ENCODE assay signal across 20 cellular contexts in the genomic region with DNA sequence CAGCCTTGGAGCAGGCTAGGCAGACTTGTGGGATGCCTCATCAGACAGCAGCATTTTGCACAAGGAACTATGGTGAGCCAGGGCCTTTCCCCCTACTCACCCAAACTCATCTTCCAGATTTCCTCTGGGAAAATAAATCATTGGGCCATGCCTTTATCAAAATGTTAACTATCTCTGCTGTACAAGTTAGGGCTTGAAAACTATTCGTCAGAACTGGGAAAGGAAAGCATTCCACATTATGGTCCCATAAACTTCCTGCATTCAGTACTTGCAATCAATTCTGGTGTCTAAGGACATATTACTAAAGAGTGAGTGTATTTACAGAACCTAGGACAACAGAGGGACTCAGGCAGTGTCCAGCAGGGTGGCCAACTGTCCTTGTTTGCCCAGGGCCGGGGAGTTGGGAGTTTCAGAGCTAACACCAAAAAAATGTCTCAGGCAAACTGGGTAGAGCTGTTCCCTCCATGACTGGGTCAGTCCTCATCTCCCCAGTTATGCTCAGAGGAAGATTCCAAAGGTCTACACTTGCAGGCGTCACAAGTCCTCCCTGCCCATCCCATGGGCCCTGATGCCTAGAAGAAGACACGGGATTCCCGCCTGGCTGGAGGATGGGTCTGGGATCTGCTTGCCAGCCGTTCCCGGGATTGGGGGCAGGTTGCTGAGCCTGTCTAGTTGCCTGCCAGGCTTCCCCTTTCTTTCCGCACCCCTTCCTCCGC.
"Had no signal": no experiment of that assay in that cellular context is flagged by ENCODE, and none has a peak within 500 bp of the region (broad histone marks: within the 10 kb centered on the region; RNA-seq: fewer than 3 reads in every experiment).

No MANE protein-coding gene starts in this region.

- H3K9me3 ChIP-seq: left lung, suprapubic skin, upper lobe of left lung had no signal

- H3K9me3 Mint-ChIP-seq: activated CD4-positive, alpha-beta memory T cell treated with anti-CD3 and anti-CD28 coated beads, Interleukin-2, amount 10 ng/mL, durations not matched to agents 7 days and 5 days; activated T-helper 17 cell treated with anti-CD3 and anti-CD28 coated beads, Interleukin-2, amount 50 U/mL, for 72 hours; stimulated activated naive CD8-positive, alpha-beta T cell treated with anti-CD3 and anti-CD28 coated beads, Interleukin-15, Interleukin-2, amounts not matched to agents 100 ng/mL and 50 ng/mL, for 24 hours; T-cell had no signal

- DNase-seq: activated CD4-positive, alpha-beta memory T cell treated with anti-CD3 and anti-CD28 coated beads, Interleukin-2, amount 10 ng/mL, durations not matched to agents 7 days and 5 days; activated CD4-positive, alpha-beta T cell treated with anti-CD3 and anti-CD28 coated beads for 36 hours; activated CD8-positive, alpha-beta memory T cell treated with anti-CD3 and anti-CD28 coated beads, Interleukin-2, amount 10 ng/mL, durations not matched to agents 7 days and 5 days; activated naive CD4-positive, alpha-beta T cell; activated naive CD8-positive, alpha-beta T cell treated with anti-CD3 and anti-CD28 coated beads for 36 hours; central memory CD4-positive, alpha-beta T cell; effector CD4-positive, alpha-beta T cell; left lung; occipital lobe; stimulated activated CD4-positive, alpha-beta T cell treated with anti-CD3 and anti-CD28 coated beads, Interleukin-15, amount 100 ng/mL, for 24 hours; stimulated activated CD4-positive, alpha-beta T cell treated with anti-CD3 and anti-CD28 coated beads, Interleukin-2, amount 100 ng/mL, for 48 hours; T-cell; upper lobe of left lung had no signal

- H3K36me3 ChIP-seq: left lung, suprapubic skin, upper lobe of left lung had no signal

- H3K27ac Mint-ChIP-seq: activated CD4-positive, alpha-beta memory T cell treated with anti-CD3 and anti-CD28 coated beads, Interleukin-2, amount 10 ng/mL, durations not matched to agents 7 days and 5 days; activated CD4-positive, alpha-beta T cell treated with anti-CD3 and anti-CD28 coated beads for 36 hours; activated CD8-positive, alpha-beta memory T cell treated with anti-CD3 and anti-CD28 coated beads, Interleukin-2, amount 10 ng/mL, durations not matched to agents 7 days and 5 days; activated naive CD8-positive, alpha-beta T cell treated with anti-CD3 and anti-CD28 coated beads for 36 hours; activated T-helper 17 cell treated with anti-CD3 and anti-CD28 coated beads, Interleukin-2, amount 50 U/mL, for 72 hours; stimulated activated naive CD8-positive, alpha-beta T cell treated with anti-CD3 and anti-CD28 coated beads, Interleukin-15, Interleukin-2, amounts not matched to agents 100 ng/mL and 50 ng/mL, for 24 hours; T-cell; WTC11 had no signal

- ATAC-seq: activated CD4-positive, alpha-beta T cell treated with anti-CD3 and anti-CD28 coated beads for 36 hours; activated CD8-positive, alpha-beta memory T cell treated with anti-CD3 and anti-CD28 coated beads, Interleukin-2, amount 10 ng/mL, durations not matched to agents 7 days and 5 days; activated T-helper 17 cell treated with anti-CD3 and anti-CD28 coated beads, Interleukin-2, amount 50 U/mL, for 72 hours; left lung; T-cell; WTC11 had no signal

- H3K27me3 Mint-ChIP-seq: activated T-helper 17 cell treated with anti-CD3 and anti-CD28 coated beads, Interleukin-2, amount 50 U/mL, for 72 hours had no signal

- H3K27ac ChIP-seq: hepatocyte, left lung, upper lobe of left lung had no signal

- H3K36me3 Mint-ChIP-seq: activated CD8-positive, alpha-beta memory T cell treated with anti-CD3 and anti-CD28 coated beads, Interleukin-2, amount 10 ng/mL, durations not matched to agents 7 days and 5 days; brain; T-cell had no signal

- H3K4me1 ChIP-seq: left lung, suprapubic skin, upper lobe of left lung had no signal

- H3K27me3 ChIP-seq: hepatocyte, left lung, suprapubic skin, upper lobe of left lung had no signal

- H3K4me1 Mint-ChIP-seq: activated CD4-positive, alpha-beta memory T cell treated with anti-CD3 and anti-CD28 coated beads, Interleukin-2, amount 10 ng/mL, durations not matched to agents 7 days and 5 days; activated CD4-positive, alpha-beta T cell treated with anti-CD3 and anti-CD28 coated beads for 36 hours; activated CD8-positive, alpha-beta memory T cell treated with anti-CD3 and anti-CD28 coated beads, Interleukin-2, amount 10 ng/mL, durations not matched to agents 7 days and 5 days; activated naive CD8-positive, alpha-beta T cell treated with anti-CD3 and anti-CD28 coated beads for 36 hours; activated T-helper 17 cell treated with anti-CD3 and anti-CD28 coated beads, Interleukin-2, amount 50 U/mL, for 72 hours; T-cell had no signal

- H3K4me3 Mint-ChIP-seq: activated CD4-positive, alpha-beta memory T cell treated with anti-CD3 and anti-CD28 coated beads, Interleukin-2, amount 10 ng/mL, durations not matched to agents 7 days and 5 days; activated CD4-positive, alpha-beta T cell treated with anti-CD3 and anti-CD28 coated beads for 36 hours; activated CD8-positive, alpha-beta memory T cell treated with anti-CD3 and anti-CD28 coated beads, Interleukin-2, amount 10 ng/mL, durations not matched to agents 7 days and 5 days; activated naive CD8-positive, alpha-beta T cell treated with anti-CD3 and anti-CD28 coated beads for 36 hours; activated T-helper 17 cell treated with anti-CD3 and anti-CD28 coated beads, Interleukin-2, amount 50 U/mL, for 72 hours; brain; stimulated activated naive CD8-positive, alpha-beta T cell treated with anti-CD3 and anti-CD28 coated beads, Interleukin-15, Interleukin-2, amounts not matched to agents 100 ng/mL and 50 ng/mL, for 24 hours; T-cell; WTC11 had no signal

- H3K4me3 ChIP-seq: hepatocyte, left lung, skin epidermis, suprapubic skin, upper lobe of left lung had no signal
